In genomic region chr9:89182369-89182768, GRCh38 we compare ENCODE assay signal across 11 cellular contexts.
"Had no signal": no experiment of that assay in that cellular context is flagged by ENCODE, and none has a peak within 500 bp of the region (broad histone marks: within the 10 kb centered on the region; RNA-seq: fewer than 3 reads in every experiment).

No MANE protein-coding gene starts in this region.

- H3K27ac Mint-ChIP-seq: GM23338, H9, HFFc6 had no signal

- H3K27ac ChIP-seq: GM23248 had no signal

- H3K9me3 Mint-ChIP-seq: GM23338 had no signal

- H3K4me3 ChIP-seq: GM23248, GM23338, HAP-1 had no signal

- ATAC-seq: GM23338, HCT116 had no signal

- H3K36me3 ChIP-seq: HAP-1 had no signal

- FAIRE-seq: H1, H54 had no signal

- DNase-seq: GM23248, GOT3, H7, H9, HCEC 1CT, HFFc6 had no signal

- H3K4me3 Mint-ChIP-seq: GM23338, HFFc6 had no signal

- H3K9me3 ChIP-seq: HAP-1 had no signal
